25 cellular contexts compared by ENCODE assay signal in the genomic region with DNA sequence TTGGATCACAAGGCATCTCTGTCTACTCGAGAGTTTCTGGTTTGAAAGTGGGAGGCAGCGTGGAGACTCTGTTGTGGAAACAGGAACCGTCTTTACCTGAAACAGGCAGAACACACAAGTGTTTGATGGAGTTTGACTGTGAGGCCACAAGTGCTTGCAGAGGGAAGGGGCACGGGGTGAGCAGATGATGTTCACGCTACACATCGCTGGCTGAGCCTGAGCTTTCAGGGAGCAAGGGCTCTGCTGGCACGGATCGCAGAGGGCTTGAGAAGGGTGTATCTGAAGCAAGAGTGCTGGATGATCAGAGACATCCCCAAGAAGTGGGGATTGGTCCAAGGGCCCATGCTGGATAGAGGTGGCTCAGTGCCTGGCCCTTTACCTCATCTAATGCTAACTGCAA. TPM values are rescaled to one million over a fixed set of nuclear protein-coding genes. Genes with fewer than 3 reads are reported as not detected.
DNase-seq lines count a peak whose midpoint lies in the region; ATAC-seq and TF ChIP-seq lines count a peak whose summit lies in the region.
"Had no signal": no experiment of that assay in that cellular context is flagged by ENCODE, and none has a peak within 500 bp of the region (broad histone marks: within the 10 kb centered on the region; RNA-seq: fewer than 3 reads in every experiment).

No MANE protein-coding gene starts in this region.

- H3K27me3 Mint-ChIP-seq in endothelial cell (ENCODE audit: unreplicated experiment) (peaks cover 8% of the 10 kb centered on the region), progenitor cell of endocrine pancreas (peaks cover 52% of the 10 kb centered on the region)

- TF ChIP-seq CTCF in left ventricle myocardium inferior (IDR thresholded peaks at IDR 0.05; ENCODE audit: borderline replicate concordance) (no peak), endothelial cell (IDR thresholded peaks at IDR 0.05; ENCODE audit: unreplicated experiment) (no peak), progenitor cell of endocrine pancreas (IDR thresholded peaks at IDR 0.05; ENCODE audit: unreplicated experiment) (no peak)

- no peaks in the 10 kb centered on the region for H3K36me3 ChIP-seq in left ventricle myocardium inferior
- H3K36me3 ChIP-seq: BLaER1 had no signal

- no peak for ATAC-seq in Right ventricle myocardium inferior
- ATAC-seq: GM23338 had no signal

- H3K4me3 Mint-ChIP-seq in endothelial cell (ENCODE audit: unreplicated experiment) (no peak overlapping the region), progenitor cell of endocrine pancreas (ENCODE audit: low read depth) (no peak overlapping the region)
- H3K4me3 Mint-ChIP-seq: CD4-positive, alpha-beta T cell; GM23338 had no signal

- H3K4me1 ChIP-seq in left ventricle myocardium inferior = peaks cover 12% of the 10 kb centered on the region
- H3K4me1 ChIP-seq: BLaER1 had no signal

- intact Hi-C loops in left ventricle myocardium inferior (cut with micrococcal nuclease) (no loop called here), Right ventricle myocardium inferior (cut with DNase I) (no loop called here)

- peaks cover 63% of the 10 kb centered on the region for H3K27me3 ChIP-seq in left ventricle myocardium inferior (ENCODE audit: low read depth)
- H3K27me3 ChIP-seq: BLaER1 had no signal

- peaks cover 53% of the 10 kb centered on the region for H3K4me1 Mint-ChIP-seq in endothelial cell (ENCODE audit: unreplicated experiment)
- H3K4me1 Mint-ChIP-seq in progenitor cell of endocrine pancreas (ENCODE audit: low read depth) = peaks cover 6% of the 10 kb centered on the region

- peak overlapping the region; percentile 17 for H3K27ac ChIP-seq in left ventricle myocardium inferior (replicated peaks)
- H3K27ac ChIP-seq: BLaER1, HL-60, PC-9 had no signal

- H3K9me3 ChIP-seq in left ventricle myocardium inferior (replicated peaks) = no peaks in the 10 kb centered on the region
- H3K9me3 ChIP-seq: BLaER1 had no signal

- no peaks in the 10 kb centered on the region for H3K9me3 Mint-ChIP-seq in endothelial cell (ENCODE audit: unreplicated experiment)
- no peaks in the 10 kb centered on the region for H3K9me3 Mint-ChIP-seq in progenitor cell of endocrine pancreas (ENCODE audit: low read depth)
- H3K9me3 Mint-ChIP-seq: CD4-positive, alpha-beta T cell; GM23338 had no signal

- no peaks in the 10 kb centered on the region for H3K36me3 Mint-ChIP-seq in endothelial cell (ENCODE audit: low read depth, unreplicated experiment)
- H3K36me3 Mint-ChIP-seq in progenitor cell of endocrine pancreas (ENCODE audit: insufficient read depth) = no peaks in the 10 kb centered on the region

- H3K4me3 ChIP-seq in left ventricle myocardium inferior = no peak overlapping the region
- H3K4me3 ChIP-seq: BLaER1, GM23338, PC-9 had no signal

- H3K27ac Mint-ChIP-seq in endothelial cell (ENCODE audit: unreplicated experiment) (peak overlapping the region; percentile 20), progenitor cell of endocrine pancreas (peak overlapping the region; percentile 21)
- H3K27ac Mint-ChIP-seq: CD4-positive, alpha-beta T cell; GM23338 had no signal

- DNase-seq in left ventricle myocardium inferior (no peak), Right ventricle myocardium inferior (ENCODE audit: missing footprints) (no peak), endothelial cell (ENCODE audit: low spot score) (no peak), progenitor cell of endocrine pancreas (ENCODE audit: low spot score, unreplicated experiment) (no peak), NCI-H2227 treated with DMSO at 0.1 percent for 48 hours (lab: John Stamatoyannopoulos, UW) (no peak), KBM-7 (no peak)
- no peak for DNase-seq in activated CD4-positive, CD25-positive, alpha-beta regulatory T cell treated with anti-CD3 and anti-CD28 coated beads, Interleukin-2, amount 50 U/mL, for 72 hours
- DNase-seq: CD4-positive, alpha-beta T cell; COR-L47; GF-D8; HCEC 1CT; Karpas-422; NCI-H1092 treated with DMSO at 0.1 percent for 48 hours; NCI-H1436; NCI-H187; NCI-H2081 treated with DMSO at 0.1 percent for 48 hours; NCI-H446 treated with DMSO at 0.1 percent for 48 hours; NCI-H526; PC-9; SHP77 had no signal

- in situ Hi-C loops in KBM-7 (cut with MboI; ENCODE audit: low pct_unique_long_range_greater_than_20kb, low sequenced_read_pairs) = no loop called here

RNA-seq across cellular contexts. Expression of a gene that starts 59.3 kb away (rescaled TPM):
- total RNA-seq in left ventricle myocardium inferior (0.47 TPM), Right ventricle myocardium inferior (1.6 TPM), endothelial cell (ENCODE audit: unreplicated experiment) (4.4 TPM), progenitor cell of endocrine pancreas (not detected in 2 replicates)
- total RNA-seq: A172; CD4-positive, alpha-beta T cell; PC-9; SK-MEL-5 had no signal
